8 cellular contexts compared by ENCODE assay signal in the genomic region with DNA sequence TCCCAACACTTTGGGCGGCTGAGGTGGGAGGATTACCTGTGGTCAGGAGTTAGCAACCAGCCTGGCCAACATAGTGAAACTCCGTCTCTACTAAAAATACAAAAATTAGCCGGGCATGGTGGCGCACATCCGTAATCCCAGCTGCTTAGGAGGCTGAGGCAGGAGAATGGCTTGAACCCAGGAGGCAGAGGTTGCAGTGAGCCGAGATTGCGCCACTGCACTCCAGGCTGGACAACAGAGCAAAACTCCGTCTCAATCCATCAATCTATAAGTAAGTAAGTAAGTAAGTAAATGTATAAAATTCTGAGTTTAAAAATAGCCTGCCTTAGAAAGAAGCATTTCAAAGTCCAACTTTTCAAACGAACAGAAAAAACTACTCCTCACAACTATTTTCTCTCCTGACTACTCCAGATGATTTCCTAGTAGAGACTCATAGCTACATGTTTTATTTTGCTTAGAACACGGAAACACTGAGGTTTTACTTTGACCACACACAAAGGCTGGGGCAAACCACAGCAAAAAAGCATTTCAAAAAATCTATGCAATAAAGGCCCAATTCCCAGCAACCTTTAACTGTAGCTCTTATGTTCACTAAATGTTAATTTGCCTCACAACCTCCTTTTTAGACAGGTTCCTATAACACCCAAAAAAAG. TPM values are rescaled to one million over a fixed set of nuclear protein-coding genes. Genes with fewer than 3 reads are reported as not detected.
DNase-seq lines count a peak whose midpoint lies in the region; ATAC-seq and TF ChIP-seq lines count a peak whose summit lies in the region.

No MANE protein-coding gene starts in this region.

- ATAC-seq in activated CD4-positive, alpha-beta T cell treated with anti-CD3 and anti-CD28 coated beads for 36 hours: peak; percentile 54
- ATAC-seq in stimulated activated effector memory CD8-positive, alpha-beta T cell treated with anti-CD3 and anti-CD28 coated beads, Interleukin-12 subunit alpha, Interleukin-12 subunit beta, amount 100 ng/mL, for 72 hours: peak; percentile 74
- ATAC-seq in GM19452 (IDR thresholded peaks at IDR 0.05; ENCODE audit: unreplicated experiment): no peak

- no peak for TF ChIP-seq CTCF in NB4 (IDR thresholded peaks at IDR 0.05; ENCODE audit: low read depth, low read length)

- no peaks in the 10 kb centered on the region for H3K27me3 Mint-ChIP-seq in activated CD4-positive, alpha-beta T cell treated with anti-CD3 and anti-CD28 coated beads for 36 hours

- intact Hi-C loops in activated CD4-positive, alpha-beta T cell treated with anti-CD3 and anti-CD28 coated beads for 36 hours (cut with DNase I, micrococcal nuclease): loop anchor here in 1 of 2 experiments (5.0 kb wide), 2 partner anchors 41 to 54 kb away; no protein-coding TSS in a partner anchor

- no peak overlapping the region for H3K4me3 ChIP-seq in NB4 (ENCODE audit: low read depth, low read length)

- peak overlapping the region; percentile 56 for H3K27ac Mint-ChIP-seq in activated CD4-positive, alpha-beta T cell treated with anti-CD3 and anti-CD28 coated beads for 36 hours
- H3K27ac Mint-ChIP-seq in stimulated activated effector memory CD8-positive, alpha-beta T cell treated with anti-CD3 and anti-CD28 coated beads, Interleukin-12 subunit alpha, Interleukin-12 subunit beta, amount 100 ng/mL, for 72 hours: peak overlapping the region; percentile 54

- no peaks in the 10 kb centered on the region for H3K9me3 Mint-ChIP-seq in activated CD4-positive, alpha-beta T cell treated with anti-CD3 and anti-CD28 coated beads for 36 hours (ENCODE audit: low read depth)
- H3K9me3 Mint-ChIP-seq in stimulated activated effector memory CD8-positive, alpha-beta T cell treated with anti-CD3 and anti-CD28 coated beads, Interleukin-12 subunit alpha, Interleukin-12 subunit beta, amount 100 ng/mL, for 72 hours: no peaks in the 10 kb centered on the region

- POLR2A ChIA-PET in activated CD4-positive, alpha-beta T cell treated with anti-CD3 and anti-CD28 coated beads for 36 hours (lab: Charles Lee): interaction anchor here (0.9 to 2.7 kb wide), 2 partner anchors 15 to 19 kb away, joined by 3 to 15 read pairs; partner anchors contain the start of gene SPTY2D1

- no peak for TF ChIP-seq POLR2A in NB4 (IDR thresholded peaks at IDR 0.05; ENCODE audit: extremely low read depth, insufficient read length)

- H3K4me3 Mint-ChIP-seq in activated CD4-positive, alpha-beta T cell treated with anti-CD3 and anti-CD28 coated beads for 36 hours: peak overlapping the region; percentile 40
- peak overlapping the region; percentile 52 for H3K4me3 Mint-ChIP-seq in stimulated activated effector memory CD8-positive, alpha-beta T cell treated with anti-CD3 and anti-CD28 coated beads, Interleukin-12 subunit alpha, Interleukin-12 subunit beta, amount 100 ng/mL, for 72 hours

- H3K4me1 Mint-ChIP-seq in activated CD4-positive, alpha-beta T cell treated with anti-CD3 and anti-CD28 coated beads for 36 hours: peaks cover 55% of the 10 kb centered on the region
- peaks cover 55% of the 10 kb centered on the region for H3K4me1 Mint-ChIP-seq in stimulated activated effector memory CD8-positive, alpha-beta T cell treated with anti-CD3 and anti-CD28 coated beads, Interleukin-12 subunit alpha, Interleukin-12 subunit beta, amount 100 ng/mL, for 72 hours

- peaks cover 29% of the 10 kb centered on the region for H3K36me3 Mint-ChIP-seq in activated CD4-positive, alpha-beta T cell treated with anti-CD3 and anti-CD28 coated beads for 36 hours (ENCODE audit: low read depth)
- peaks cover 49% of the 10 kb centered on the region for H3K36me3 Mint-ChIP-seq in stimulated activated effector memory CD8-positive, alpha-beta T cell treated with anti-CD3 and anti-CD28 coated beads, Interleukin-12 subunit alpha, Interleukin-12 subunit beta, amount 100 ng/mL, for 72 hours

- peak; percentile 47 for DNase-seq in activated CD4-positive, alpha-beta T cell treated with anti-CD3 and anti-CD28 coated beads for 36 hours
- no peak for DNase-seq in activated CD4-positive, alpha-beta T cell treated with anti-CD3 and anti-CD28 coated beads for 1 hour
- DNase-seq in NB4 (ENCODE audit: low read depth) (peak; percentile 77), COLO829 (ENCODE audit: low spot score) (no peak), cerebellum (ENCODE audit: low spot score) (no peak)
- DNase-seq in central memory CD4-positive, alpha-beta T cell: peak; percentile 70
- DNase-seq in stimulated activated effector memory CD8-positive, alpha-beta T cell treated with anti-CD3 and anti-CD28 coated beads, Interleukin-12 subunit alpha, Interleukin-12 subunit beta, amount 100 ng/mL, for 72 hours (ENCODE audit: low spot score in 2 of 2): no peak

- CTCF ChIA-PET in activated CD4-positive, alpha-beta T cell treated with anti-CD3 and anti-CD28 coated beads for 36 hours (lab: Charles Lee): interaction anchor here (1.0 to 4.5 kb wide), 4 partner anchors 10 to 106 kb away, joined by 3 to 20 read pairs (median 4); no protein-coding TSS in a partner anchor

RNA-seq across cellular contexts. Expression of gene SPTY2D1, which starts 16.3 kb away (rescaled TPM):
- total RNA-seq in activated CD4-positive, alpha-beta T cell treated with anti-CD3 and anti-CD28 coated beads for 36 hours: 10 to 100 TPM; 17.8 to 26.4 TPM
- 10.7 TPM for total RNA-seq in cerebellum

RNA-seq across cellular contexts. Expression of gene MISFA, which starts 18.2 kb away (rescaled TPM):
- 1 to 10 TPM; 1.3 to 3.0 TPM for total RNA-seq in activated CD4-positive, alpha-beta T cell treated with anti-CD3 and anti-CD28 coated beads for 36 hours
- 5.8 TPM for total RNA-seq in cerebellum

RNA-seq across cellular contexts. Expression of gene UEVLD, which starts 29.3 kb away (rescaled TPM):
- 10 to 100 TPM; 14.3 to 16.0 TPM for total RNA-seq in activated CD4-positive, alpha-beta T cell treated with anti-CD3 and anti-CD28 coated beads for 36 hours
- 15.6 TPM for total RNA-seq in cerebellum

Comparison
In these comparisons a context has a peak if more than half of its experiments do, and no peak if none do; other contexts are left out.
1. DNase-seq: peak in activated CD4-positive, alpha-beta T cell treated with anti-CD3 and anti-CD28 coated beads for 36 hours (single experiment), NB4 (single experiment) and central memory CD4-positive, alpha-beta T cell (single experiment); none in activated CD4-positive, alpha-beta T cell treated with anti-CD3 and anti-CD28 coated beads for 1 hour (single experiment), stimulated activated effector memory CD8-positive, alpha-beta T cell treated with anti-CD3 and anti-CD28 coated beads, Interleukin-12 subunit alpha, Interleukin-12 subunit beta, amount 100 ng/mL, for 72 hours (0 of 2), COLO829 (single experiment) and cerebellum (single experiment).